In the genomic region with DNA sequence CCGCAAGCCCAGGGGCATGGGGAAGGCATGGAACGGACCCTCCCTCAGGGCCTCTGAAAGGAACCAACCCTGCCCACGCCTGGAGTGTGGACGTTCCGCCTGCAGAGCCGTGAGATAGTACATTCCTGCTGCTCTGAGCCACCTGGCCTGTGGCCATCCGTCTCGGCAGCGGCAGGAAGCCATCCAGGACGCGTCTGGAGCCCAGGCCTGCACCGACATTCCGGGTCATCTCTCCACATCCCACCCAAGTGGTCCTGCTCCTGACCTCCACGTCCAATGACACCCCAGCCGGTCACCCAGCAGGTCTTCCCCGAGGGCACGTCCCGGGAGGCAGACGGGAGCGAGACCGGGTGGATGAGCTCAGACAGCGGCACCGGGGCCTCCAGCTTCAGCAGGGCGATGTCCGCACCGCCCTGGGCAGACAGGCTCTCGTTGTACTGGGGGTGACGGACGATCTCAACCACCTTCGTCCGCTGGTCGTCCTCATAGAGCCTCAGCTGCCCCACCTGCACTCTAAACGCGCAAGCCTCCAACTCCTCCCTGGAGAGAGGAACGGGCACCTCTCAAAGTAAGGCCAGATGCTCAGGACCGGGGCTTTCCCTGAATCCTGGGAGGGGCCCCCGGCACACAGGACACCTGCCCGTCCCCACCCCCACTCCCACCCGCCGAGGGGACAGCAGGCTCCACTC, we compare ENCODE assay signal across 21 cellular contexts. TPM values are rescaled to one million over a fixed set of nuclear protein-coding genes. Genes with fewer than 3 reads are reported as not detected.
A peak's percentile ranks its signal among the peaks of the same experiment; 100 is the strongest.
DNase-seq lines count a peak whose midpoint lies in the region; ATAC-seq and TF ChIP-seq lines count a peak whose summit lies in the region.
"Had no signal": no experiment of that assay in that cellular context is flagged by ENCODE, and none has a peak within 500 bp of the region (broad histone marks: within the 10 kb centered on the region; RNA-seq: fewer than 3 reads in every experiment).

No MANE protein-coding gene starts in this region.

- no peak overlapping the region for H3K4me3 ChIP-seq in right atrium auricular region
- H3K4me3 ChIP-seq in testis: no peak overlapping the region
- no peak overlapping the region for H3K4me3 ChIP-seq in ascending aorta
- H3K4me3 ChIP-seq: coronary artery, gastrocnemius medialis, neural progenitor cell, uterus had no signal

- no peaks in the 10 kb centered on the region for H3K9me3 ChIP-seq in right atrium auricular region
- no peaks in the 10 kb centered on the region for H3K9me3 ChIP-seq in testis
- H3K9me3 ChIP-seq in ascending aorta: no peaks in the 10 kb centered on the region
- H3K9me3 ChIP-seq: gastrocnemius medialis, uterus had no signal

- H3K27ac Mint-ChIP-seq in glutamatergic neuron (ENCODE audit: unreplicated experiment): no peak overlapping the region
- H3K27ac Mint-ChIP-seq: neural progenitor cell; stimulated activated naive CD8-positive, alpha-beta T cell treated with anti-CD3 and anti-CD28 coated beads, Interleukin-15, amount 100 ng/mL, for 72 hours had no signal

- TF ChIP-seq POLR2A in testis (IDR thresholded peaks at IDR 0.05): no peak

- 15 to 43% methylated on average over 11 to 37 of the region's 40 CpGs for WGBS in testis, 2 donors

- H3K4me1 ChIP-seq in right atrium auricular region: peaks cover 0 to 19% of the 10 kb centered on the region in 2 donors
- peaks cover 16% of the 10 kb centered on the region for H3K4me1 ChIP-seq in testis
- no peaks in the 10 kb centered on the region for H3K4me1 ChIP-seq in ascending aorta
- H3K4me1 ChIP-seq: gastrocnemius medialis, uterus had no signal

- DNase-seq in Right ventricle myocardium superior (no peak), right atrium auricular region (ENCODE audit: low spot score) (no peak), glutamatergic neuron (no peak), testis (peak; percentile 65), GM10266 (ENCODE audit: extremely low spot score) (no peak), ascending aorta (ENCODE audit: low spot score in 2 of 2) (no peak)
- DNase-seq: ACHN; activated CD4-positive, alpha-beta T cell treated with anti-CD3 and anti-CD28 coated beads for 4 hours; activated CD8-positive, alpha-beta memory T cell treated with anti-CD3 and anti-CD28 coated beads, Interleukin-2, amount 50 U/mL, for 48 hours; aorta; gastrocnemius medialis; KBM-7; NCI-H526; OCI-M1; stimulated activated naive CD8-positive, alpha-beta T cell treated with anti-CD3 and anti-CD28 coated beads, Interleukin-15, amount 100 ng/mL, for 72 hours; T1000; uterus had no signal

- ATAC-seq in Right ventricle myocardium superior (ENCODE audit: poor library complexity): peak; percentile 72
- ATAC-seq: gastrocnemius medialis had no signal

- H3K9me3 Mint-ChIP-seq in glutamatergic neuron (ENCODE audit: unreplicated experiment): peaks cover 2% of the 10 kb centered on the region
- H3K9me3 Mint-ChIP-seq: neural progenitor cell; stimulated activated naive CD8-positive, alpha-beta T cell treated with anti-CD3 and anti-CD28 coated beads, Interleukin-15, amount 100 ng/mL, for 72 hours had no signal

- H3K27ac ChIP-seq in right atrium auricular region (no peak overlapping the region), testis (no peak overlapping the region), ascending aorta (no peak overlapping the region)
- H3K27ac ChIP-seq: coronary artery, gastrocnemius medialis, HL-60, neural progenitor cell, uterus had no signal

- intact Hi-C loops in Right ventricle myocardium superior (cut with DNase I): no loop called here
- intact Hi-C loops in testis (cut with DNase I; ENCODE audit: low total_unique reads): no loop called here
- intact Hi-C loops in ascending aorta (cut with DNase I): no loop called here

- peak overlapping the region; percentile 22 for H3K4me3 Mint-ChIP-seq in glutamatergic neuron (ENCODE audit: unreplicated experiment)
- H3K4me3 Mint-ChIP-seq: neural progenitor cell had no signal

- H3K36me3 Mint-ChIP-seq in glutamatergic neuron (ENCODE audit: unreplicated experiment): no peaks in the 10 kb centered on the region
- H3K36me3 Mint-ChIP-seq: neural progenitor cell had no signal

- H3K27me3 Mint-ChIP-seq in glutamatergic neuron (ENCODE audit: unreplicated experiment): peaks cover 6% of the 10 kb centered on the region

- peaks cover 0 to 18% of the 10 kb centered on the region in 2 donors for H3K27me3 ChIP-seq in right atrium auricular region
- no peaks in the 10 kb centered on the region for H3K27me3 ChIP-seq in testis
- peaks cover 13% of the 10 kb centered on the region for H3K27me3 ChIP-seq in ascending aorta

- TF ChIP-seq CTCF in right atrium auricular region (IDR thresholded peaks at IDR 0.05): no peak
- no peak for TF ChIP-seq CTCF in glutamatergic neuron (IDR thresholded peaks at IDR 0.05; ENCODE audit: partially characterized antibody, unreplicated experiment)
- no peak for TF ChIP-seq CTCF in testis (IDR thresholded peaks at IDR 0.05)
- TF ChIP-seq CTCF in GM10266 (IDR thresholded peaks at IDR 0.05; ENCODE audit: control insufficient read depth, insufficient read depth, low read depth, missing control alignments): no peak
- TF ChIP-seq CTCF in ascending aorta (IDR thresholded peaks at IDR 0.05): no peak

- H3K4me1 Mint-ChIP-seq in glutamatergic neuron (ENCODE audit: low read depth, unreplicated experiment): peaks cover 13% of the 10 kb centered on the region

- H3K36me3 ChIP-seq in right atrium auricular region: no peaks in the 10 kb centered on the region
- no peaks in the 10 kb centered on the region for H3K36me3 ChIP-seq in testis (ENCODE audit: low read depth, missing control alignments)
- H3K36me3 ChIP-seq in ascending aorta: no peaks in the 10 kb centered on the region
- H3K36me3 ChIP-seq: gastrocnemius medialis, neural progenitor cell, uterus had no signal

RNA-seq across cellular contexts. Expression of a gene that starts 21.3 kb away (rescaled TPM):
- total RNA-seq in Right ventricle myocardium superior (77.2 TPM), right atrium auricular region (10 to 100 TPM; 58.8 to 59.5 TPM), glutamatergic neuron (ENCODE audit: unreplicated experiment) (256 TPM), testis (100 to 1,000 TPM; 116 to 127 TPM), ascending aorta (141 TPM)
- polyA plus RNA-seq in testis (ENCODE audit: insufficient read depth, low read depth, low replicate concordance): 143 TPM

RNA-seq across cellular contexts. Expression of a gene that starts 32.3 kb away (rescaled TPM):
- total RNA-seq in Right ventricle myocardium superior (0.51 TPM), right atrium auricular region (under 1 TPM in 1 of 2 donors, not detected in 1; 0.63 TPM), glutamatergic neuron (ENCODE audit: unreplicated experiment) (not detected), testis (1 to 10 TPM; 1.1 to 1.6 TPM), ascending aorta (20.8 TPM)
- 1.1 TPM for polyA plus RNA-seq in testis (ENCODE audit: insufficient read depth, low read depth, low replicate concordance)
- total RNA-seq: aorta, mesenteric fat pad had no signal

RNA-seq across cellular contexts. Expression of a gene that starts 45.3 kb away (rescaled TPM):
- total RNA-seq in Right ventricle myocardium superior: 3.7 TPM
- 1 to 10 TPM in 1 of 2 donors, under 1 TPM in 1; 0.35 to 2.4 TPM for total RNA-seq in right atrium auricular region
- 26.7 TPM for total RNA-seq in glutamatergic neuron (ENCODE audit: unreplicated experiment)
- total RNA-seq in testis: 10 to 100 TPM; 29.8 to 60.4 TPM
- 23.0 TPM for polyA plus RNA-seq in testis (ENCODE audit: insufficient read depth, low read depth, low replicate concordance)
- total RNA-seq in ascending aorta: 0.64 TPM

RNA-seq across cellular contexts. Expression of a gene that starts 47.6 kb away (rescaled TPM):
- total RNA-seq in Right ventricle myocardium superior: 7.1 TPM
- 1 to 10 TPM; 2.6 to 8.9 TPM for total RNA-seq in right atrium auricular region
- total RNA-seq in glutamatergic neuron (ENCODE audit: unreplicated experiment): not detected
- total RNA-seq in testis: 10 to 100 TPM; 11.7 to 32.0 TPM
- polyA plus RNA-seq in testis (ENCODE audit: insufficient read depth, low read depth, low replicate concordance): 12.2 TPM
- 6.7 TPM for total RNA-seq in ascending aorta

RNA-seq across cellular contexts. Expression of a gene that starts 58.1 kb away (rescaled TPM):
- total RNA-seq in Right ventricle myocardium superior (10.1 TPM), right atrium auricular region (10 to 100 TPM in 1 of 2 donors, 1 to 10 TPM in 1; 1.2 to 12.5 TPM), glutamatergic neuron (ENCODE audit: unreplicated experiment) (not detected), testis (10 to 100 TPM; 10.8 to 49.5 TPM), ascending aorta (not detected)
- polyA plus RNA-seq in testis (ENCODE audit: insufficient read depth, low read depth, low replicate concordance): 16.1 TPM
